ENCODE assay signal across 1 cellular context in the genomic region with DNA sequence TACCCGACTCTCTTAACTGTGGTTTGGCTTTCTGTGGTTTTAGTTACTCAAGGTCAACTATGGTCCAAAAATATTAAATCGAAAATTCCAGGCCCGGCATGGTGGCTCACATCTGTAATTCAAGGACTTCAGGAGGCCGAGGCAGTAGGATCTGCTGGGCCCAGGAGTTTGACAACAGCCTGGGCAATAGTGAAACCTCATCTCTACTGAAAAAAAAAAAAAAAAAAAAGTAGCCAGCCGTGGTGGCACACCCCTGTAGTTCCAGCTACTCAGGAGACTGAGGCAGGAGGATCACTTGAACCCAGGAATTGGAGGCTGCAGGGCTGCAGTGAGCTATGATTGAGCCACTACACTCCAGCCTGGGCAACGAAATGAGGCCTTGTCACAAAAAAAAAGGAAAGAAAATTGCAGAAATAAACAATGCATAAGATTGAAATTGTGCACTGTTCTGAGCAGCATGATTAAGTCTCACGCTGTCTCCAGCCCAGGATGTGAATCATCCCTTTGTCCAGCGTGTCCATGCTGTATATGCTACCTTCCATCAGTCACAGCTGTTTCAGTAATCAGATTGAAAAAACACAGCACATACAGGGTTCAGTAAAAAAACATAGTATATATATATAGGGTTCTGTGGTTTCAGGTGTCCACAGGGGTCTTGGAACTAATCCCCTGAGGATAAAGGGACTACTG.
TF ChIP-seq lines count a peak whose summit lies in the region.

No MANE protein-coding gene starts in this region.

TF ChIP-seq in WTC11, 78 proteins besides CTCF, POLR2A, EP300 and RAD21 (continued from another document):
- TF ChIP-seq, protein P1, sequence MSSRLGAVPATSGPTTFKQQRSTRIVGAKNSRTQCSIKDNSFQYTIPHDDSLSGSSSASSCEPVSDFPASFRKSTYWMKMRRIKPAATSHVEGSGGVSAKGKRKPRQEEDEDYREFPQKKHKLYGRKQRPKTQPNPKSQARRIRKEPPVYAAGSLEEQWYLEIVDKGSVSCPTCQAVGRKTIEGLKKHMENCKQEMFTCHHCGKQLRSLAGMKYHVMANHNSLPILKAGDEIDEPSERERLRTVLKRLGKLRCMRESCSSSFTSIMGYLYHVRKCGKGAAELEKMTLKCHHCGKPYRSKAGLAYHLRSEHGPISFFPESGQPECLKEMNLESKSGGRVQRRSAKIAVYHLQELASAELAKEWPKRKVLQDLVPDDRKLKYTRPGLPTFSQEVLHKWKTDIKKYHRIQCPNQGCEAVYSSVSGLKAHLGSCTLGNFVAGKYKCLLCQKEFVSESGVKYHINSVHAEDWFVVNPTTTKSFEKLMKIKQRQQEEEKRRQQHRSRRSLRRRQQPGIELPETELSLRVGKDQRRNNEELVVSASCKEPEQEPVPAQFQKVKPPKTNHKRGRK (CRISPR knock-in tag; IDR thresholded peaks at IDR 0.05; ENCODE audit: borderline replicate concordance) = no peak
- TF ChIP-seq FOXJ3 (CRISPR knock-in tag; IDR thresholded peaks at IDR 0.05; ENCODE audit: borderline replicate concordance) (no peak), TEAD1 (CRISPR knock-in tag; IDR thresholded peaks at IDR 0.05) (no peak)
TF ChIP-seq in WTC11: peak in this region for 0.
